3 cellular contexts compared by ENCODE assay signal in genomic region chr3:15375461-15376000, GRCh38.
TF ChIP-seq lines count a peak whose summit lies in the region.

No MANE protein-coding gene starts in this region.

TF ChIP-seq in GM23338, 12 proteins besides CTCF, POLR2A, EP300 and RAD21:
- TF ChIP-seq JUNB (IDR thresholded peaks at IDR 0.05; ENCODE audit: unreplicated experiment), result no peak

TF ChIP-seq in K562, 482 proteins besides CTCF, POLR2A, EP300 and RAD21 (continues in another document):
- TF ChIP-seq RAD51 (IDR thresholded peaks at IDR 0.05; ENCODE audit: borderline replicate concordance, low read depth) (no peak), ESRRA (IDR thresholded peaks at IDR 0.05; ENCODE audit: borderline replicate concordance, low read depth) (no peak), BRD9 (IDR thresholded peaks at IDR 0.05; ENCODE audit: low read depth, partially characterized antibody) (no peak), BACH1 (tag; IDR thresholded peaks at IDR 0.05) (peak; percentile 48; the same call in 1 of the 2 replicates), MEF2D (tag; conservative IDR thresholded peaks at IDR 0.05; ENCODE audit: low read depth) (no peak), CTBP1 (IDR thresholded peaks at IDR 0.05; ENCODE audit: borderline replicate concordance) (no peak), EP400 (IDR thresholded peaks at IDR 0.05) (no peak), TFAM (CRISPR knock-in tag; conservative IDR thresholded peaks at IDR 0.05) (no peak), NFYB (IDR thresholded peaks at IDR 0.05; ENCODE audit: extremely low read depth, insufficient read length) (no peak), SPI1 (IDR thresholded peaks at IDR 0.05; ENCODE audit: borderline replicate concordance, low read depth, low read length) (no peak), ZNF175 (CRISPR knock-in tag; IDR thresholded peaks at IDR 0.05; ENCODE audit: low read depth) (no peak), FUS (optimal IDR thresholded peaks at IDR 0.05; ENCODE audit: low read depth, low read length) (no peak), ZNF316 (IDR thresholded peaks at IDR 0.05) (peak; percentile 94), MEIS2 (IDR thresholded peaks at IDR 0.05; ENCODE audit: partially characterized antibody) (no peak), KDM5B (IDR thresholded peaks at IDR 0.05; ENCODE audit: insufficient replicate concordance, low read depth, low read length) (no peak)
- TF ChIP-seq, protein P1, sequence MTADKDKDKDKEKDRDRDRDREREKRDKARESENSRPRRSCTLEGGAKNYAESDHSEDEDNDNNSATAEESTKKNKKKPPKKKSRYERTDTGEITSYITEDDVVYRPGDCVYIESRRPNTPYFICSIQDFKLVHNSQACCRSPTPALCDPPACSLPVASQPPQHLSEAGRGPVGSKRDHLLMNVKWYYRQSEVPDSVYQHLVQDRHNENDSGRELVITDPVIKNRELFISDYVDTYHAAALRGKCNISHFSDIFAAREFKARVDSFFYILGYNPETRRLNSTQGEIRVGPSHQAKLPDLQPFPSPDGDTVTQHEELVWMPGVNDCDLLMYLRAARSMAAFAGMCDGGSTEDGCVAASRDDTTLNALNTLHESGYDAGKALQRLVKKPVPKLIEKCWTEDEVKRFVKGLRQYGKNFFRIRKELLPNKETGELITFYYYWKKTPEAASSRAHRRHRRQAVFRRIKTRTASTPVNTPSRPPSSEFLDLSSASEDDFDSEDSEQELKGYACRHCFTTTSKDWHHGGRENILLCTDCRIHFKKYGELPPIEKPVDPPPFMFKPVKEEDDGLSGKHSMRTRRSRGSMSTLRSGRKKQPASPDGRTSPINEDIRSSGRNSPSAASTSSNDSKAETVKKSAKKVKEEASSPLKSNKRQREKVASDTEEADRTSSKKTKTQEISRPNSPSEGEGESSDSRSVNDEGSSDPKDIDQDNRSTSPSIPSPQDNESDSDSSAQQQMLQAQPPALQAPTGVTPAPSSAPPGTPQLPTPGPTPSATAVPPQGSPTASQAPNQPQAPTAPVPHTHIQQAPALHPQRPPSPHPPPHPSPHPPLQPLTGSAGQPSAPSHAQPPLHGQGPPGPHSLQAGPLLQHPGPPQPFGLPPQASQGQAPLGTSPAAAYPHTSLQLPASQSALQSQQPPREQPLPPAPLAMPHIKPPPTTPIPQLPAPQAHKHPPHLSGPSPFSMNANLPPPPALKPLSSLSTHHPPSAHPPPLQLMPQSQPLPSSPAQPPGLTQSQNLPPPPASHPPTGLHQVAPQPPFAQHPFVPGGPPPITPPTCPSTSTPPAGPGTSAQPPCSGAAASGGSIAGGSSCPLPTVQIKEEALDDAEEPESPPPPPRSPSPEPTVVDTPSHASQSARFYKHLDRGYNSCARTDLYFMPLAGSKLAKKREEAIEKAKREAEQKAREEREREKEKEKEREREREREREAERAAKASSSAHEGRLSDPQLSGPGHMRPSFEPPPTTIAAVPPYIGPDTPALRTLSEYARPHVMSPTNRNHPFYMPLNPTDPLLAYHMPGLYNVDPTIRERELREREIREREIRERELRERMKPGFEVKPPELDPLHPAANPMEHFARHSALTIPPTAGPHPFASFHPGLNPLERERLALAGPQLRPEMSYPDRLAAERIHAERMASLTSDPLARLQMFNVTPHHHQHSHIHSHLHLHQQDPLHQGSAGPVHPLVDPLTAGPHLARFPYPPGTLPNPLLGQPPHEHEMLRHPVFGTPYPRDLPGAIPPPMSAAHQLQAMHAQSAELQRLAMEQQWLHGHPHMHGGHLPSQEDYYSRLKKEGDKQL (CRISPR knock-in tag; IDR thresholded peaks at IDR 0.05; ENCODE audit: borderline replicate concordance), result no peak
- TF ChIP-seq, protein P2, sequence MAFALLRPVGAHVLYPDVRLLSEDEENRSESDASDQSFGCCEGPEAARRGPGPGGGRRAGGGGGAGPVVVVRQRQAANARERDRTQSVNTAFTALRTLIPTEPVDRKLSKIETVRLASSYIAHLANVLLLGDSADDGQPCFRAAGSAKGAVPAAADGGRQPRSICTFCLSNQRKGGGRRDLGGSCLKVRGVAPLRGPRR (CRISPR knock-in tag; IDR thresholded peaks at IDR 0.05), result no peak
- TF ChIP-seq, protein P3, sequence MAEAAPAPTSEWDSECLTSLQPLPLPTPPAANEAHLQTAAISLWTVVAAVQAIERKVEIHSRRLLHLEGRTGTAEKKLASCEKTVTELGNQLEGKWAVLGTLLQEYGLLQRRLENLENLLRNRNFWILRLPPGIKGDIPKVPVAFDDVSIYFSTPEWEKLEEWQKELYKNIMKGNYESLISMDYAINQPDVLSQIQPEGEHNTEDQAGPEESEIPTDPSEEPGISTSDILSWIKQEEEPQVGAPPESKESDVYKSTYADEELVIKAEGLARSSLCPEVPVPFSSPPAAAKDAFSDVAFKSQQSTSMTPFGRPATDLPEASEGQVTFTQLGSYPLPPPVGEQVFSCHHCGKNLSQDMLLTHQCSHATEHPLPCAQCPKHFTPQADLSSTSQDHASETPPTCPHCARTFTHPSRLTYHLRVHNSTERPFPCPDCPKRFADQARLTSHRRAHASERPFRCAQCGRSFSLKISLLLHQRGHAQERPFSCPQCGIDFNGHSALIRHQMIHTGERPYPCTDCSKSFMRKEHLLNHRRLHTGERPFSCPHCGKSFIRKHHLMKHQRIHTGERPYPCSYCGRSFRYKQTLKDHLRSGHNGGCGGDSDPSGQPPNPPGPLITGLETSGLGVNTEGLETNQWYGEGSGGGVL (CRISPR knock-in tag; IDR thresholded peaks at IDR 0.05), result no peak
- TF ChIP-seq, protein P4, sequence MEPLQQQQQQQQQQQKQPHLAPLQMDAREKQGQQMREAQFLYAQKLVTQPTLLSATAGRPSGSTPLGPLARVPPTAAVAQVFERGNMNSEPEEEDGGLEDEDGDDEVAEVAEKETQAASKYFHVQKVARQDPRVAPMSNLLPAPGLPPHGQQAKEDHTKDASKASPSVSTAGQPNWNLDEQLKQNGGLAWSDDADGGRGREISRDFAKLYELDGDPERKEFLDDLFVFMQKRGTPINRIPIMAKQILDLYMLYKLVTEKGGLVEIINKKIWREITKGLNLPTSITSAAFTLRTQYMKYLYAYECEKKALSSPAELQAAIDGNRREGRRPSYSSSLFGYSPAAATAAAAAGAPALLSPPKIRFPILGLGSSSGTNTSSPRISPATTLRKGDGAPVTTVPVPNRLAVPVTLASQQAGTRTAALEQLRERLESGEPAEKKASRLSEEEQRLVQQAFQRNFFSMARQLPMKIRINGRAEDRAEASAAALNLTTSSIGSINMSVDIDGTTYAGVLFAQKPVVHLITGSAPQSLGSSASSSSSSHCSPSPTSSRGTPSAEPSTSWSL (CRISPR knock-in tag; IDR thresholded peaks at IDR 0.05; ENCODE audit: borderline replicate concordance), result no peak

TF ChIP-seq in SK-N-SH treated with all-trans-retinoic acid at 6 μM for 48 hours, 23 proteins besides CTCF, POLR2A, EP300 and RAD21:
- TF ChIP-seq SNAI2 (CRISPR knock-in tag; IDR thresholded peaks at IDR 0.05) (no peak), CSRNP3 (CRISPR knock-in tag; IDR thresholded peaks at IDR 0.05) (no peak), ZNF565 (CRISPR knock-in tag; conservative IDR thresholded peaks at IDR 0.05; ENCODE audit: low read depth) (no peak), ESRRG (CRISPR knock-in tag; IDR thresholded peaks at IDR 0.05) (no peak), PPARA (CRISPR knock-in tag; IDR thresholded peaks at IDR 0.05; ENCODE audit: borderline replicate concordance) (no peak), ZNF8 (CRISPR knock-in tag; IDR thresholded peaks at IDR 0.05) (no peak), BACH2 (CRISPR knock-in tag; IDR thresholded peaks at IDR 0.05; ENCODE audit: borderline replicate concordance) (no peak), ZFP30 (CRISPR knock-in tag; IDR thresholded peaks at IDR 0.05) (no peak), GLIS3 (CRISPR knock-in tag; IDR thresholded peaks at IDR 0.05) (no peak), TOX (CRISPR knock-in tag; IDR thresholded peaks at IDR 0.05; ENCODE audit: borderline replicate concordance) (no peak), OSR1 (CRISPR knock-in tag; IDR thresholded peaks at IDR 0.05) (no peak), TCF4 (CRISPR knock-in tag; IDR thresholded peaks at IDR 0.05; ENCODE audit: borderline replicate concordance) (no peak), ZFP3 (CRISPR knock-in tag; IDR thresholded peaks at IDR 0.05) (no peak), CSDC2 (CRISPR knock-in tag; IDR thresholded peaks at IDR 0.05) (no peak)
- TF ChIP-seq, protein P5, sequence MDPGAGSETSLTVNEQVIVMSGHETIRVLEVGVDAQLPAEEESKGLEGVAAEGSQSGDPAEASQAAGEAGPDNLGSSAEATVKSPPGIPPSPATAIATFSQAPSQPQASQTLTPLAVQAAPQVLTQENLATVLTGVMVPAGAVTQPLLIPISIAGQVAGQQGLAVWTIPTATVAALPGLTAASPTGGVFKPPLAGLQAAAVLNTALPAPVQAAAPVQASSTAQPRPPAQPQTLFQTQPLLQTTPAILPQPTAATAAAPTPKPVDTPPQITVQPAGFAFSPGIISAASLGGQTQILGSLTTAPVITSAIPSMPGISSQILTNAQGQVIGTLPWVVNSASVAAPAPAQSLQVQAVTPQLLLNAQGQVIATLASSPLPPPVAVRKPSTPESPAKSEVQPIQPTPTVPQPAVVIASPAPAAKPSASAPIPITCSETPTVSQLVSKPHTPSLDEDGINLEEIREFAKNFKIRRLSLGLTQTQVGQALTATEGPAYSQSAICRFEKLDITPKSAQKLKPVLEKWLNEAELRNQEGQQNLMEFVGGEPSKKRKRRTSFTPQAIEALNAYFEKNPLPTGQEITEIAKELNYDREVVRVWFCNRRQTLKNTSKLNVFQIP (CRISPR knock-in tag; IDR thresholded peaks at IDR 0.05; ENCODE audit: borderline replicate concordance, low read depth), result no peak
